Comparison of ENCODE assay signal across 16 cellular contexts in genomic region chr9:72274916-72275315, GRCh38.
DNase-seq lines count a peak whose midpoint lies in the region; ATAC-seq, FAIRE-seq and TF ChIP-seq lines count a peak whose summit lies in the region.
"Had no signal": no experiment of that assay in that cellular context is flagged by ENCODE, and none has a peak within 500 bp of the region (broad histone marks: within the 10 kb centered on the region; RNA-seq: fewer than 3 reads in every experiment).

No MANE protein-coding gene starts in this region.

- no peak overlapping the region for H2AK5ac ChIP-seq in neuronal stem cell (ENCODE audit: low read depth, low read length)

- H2BK15ac ChIP-seq in neuronal stem cell (ENCODE audit: low read length), result no peak overlapping the region

- CTCF ChIA-PET in RWPE1 (lab: Yijun Ruan, JAX), result interaction anchor here (0.5 to 3.0 kb wide), 5 partner anchors 232 to 748 kb away, joined by 3 to 25 read pairs (median 4); no protein-coding TSS in a partner anchor
- CTCF ChIA-PET in naive thymus-derived CD4-positive, alpha-beta T cell (lab: Charles Lee), result no interaction called here

- peak overlapping the region; percentile 71 for H3K9ac ChIP-seq in neuronal stem cell (ENCODE audit: low read depth, low read length, poor library complexity)
- H3K9ac ChIP-seq: BLaER1 treated with 17β-estradiol and CSF1 and Interleukin-3, amounts not matched to agents 10 nM and 100 nM had no signal

- H2BK12ac ChIP-seq in neuronal stem cell (ENCODE audit: low read length), result no peak overlapping the region

- WGBS in neuronal stem cell (ENCODE audit: extremely low coverage in 2 of 2, insufficient read length in 2 of 2, insufficient replicate concordance in 1 of 2), 2 donors, result 100% methylated on average over 1 of the region's 3 CpGs; no CpG with 5 or more reads in 1 of the 2 donors

- H3K27ac Mint-ChIP-seq in naive thymus-derived CD4-positive, alpha-beta T cell, result no peak overlapping the region
- H3K27ac Mint-ChIP-seq: CD4-positive, CD25-positive, alpha-beta regulatory T cell; GM23338 had no signal

- no peak overlapping the region for H3K14ac ChIP-seq in neuronal stem cell (ENCODE audit: low read length)

- no peaks in the 10 kb centered on the region for H3K36me3 Mint-ChIP-seq in naive thymus-derived CD4-positive, alpha-beta T cell
- H3K36me3 Mint-ChIP-seq: CD4-positive, CD25-positive, alpha-beta regulatory T cell had no signal

- DNase-seq in HPDE6-E6E7 (ENCODE audit: extremely low spot score) (peak; percentile 77), RWPE1 (ENCODE audit: low spot score) (peak; percentile 92), epithelial cell of prostate (ENCODE audit: low read depth, low spot score) (peak; percentile 69), neuronal stem cell (ENCODE audit: low spot score) (no peak), D721Med (ENCODE audit: insufficient read length, low spot score) (no peak)
- no peak for DNase-seq in activated CD4-positive, CD25-positive, alpha-beta regulatory T cell (lab: John Stamatoyannopoulos, UW)
- DNase-seq in naive thymus-derived CD4-positive, alpha-beta T cell, result no peak
- DNase-seq: ACHN; CD4-positive, CD25-positive, alpha-beta regulatory T cell; DMS79; H7 had no signal

- no peak overlapping the region for H2AFZ ChIP-seq in neuronal stem cell (ENCODE audit: low read length)

- no peak overlapping the region for H3K4me3 Mint-ChIP-seq in naive thymus-derived CD4-positive, alpha-beta T cell
- H3K4me3 Mint-ChIP-seq: CD4-positive, CD25-positive, alpha-beta regulatory T cell; GM23338 had no signal

- H3K27ac ChIP-seq in RWPE1 (peak overlapping the region; percentile 53), epithelial cell of prostate (peak overlapping the region; percentile 43), neuronal stem cell (replicated peaks; ENCODE audit: low read length) (no peak overlapping the region)
- no peak overlapping the region for H3K27ac ChIP-seq in naive thymus-derived CD4-positive, alpha-beta T cell (ENCODE audit: low read depth, low read length)
- H3K27ac ChIP-seq: BLaER1 treated with 17β-estradiol and CSF1 and Interleukin-3, amounts not matched to agents 10 nM and 100 nM had no signal

- H3K9me3 Mint-ChIP-seq in naive thymus-derived CD4-positive, alpha-beta T cell, result peaks cover 0 to 1% (median 0%) of the 10 kb centered on the region in 11 donors
- H3K9me3 Mint-ChIP-seq: CD4-positive, CD25-positive, alpha-beta regulatory T cell had no signal

- peaks cover 0 to 5% (median 0%) of the 10 kb centered on the region in 7 donors for H3K4me1 Mint-ChIP-seq in naive thymus-derived CD4-positive, alpha-beta T cell
- H3K4me1 Mint-ChIP-seq: CD4-positive, CD25-positive, alpha-beta regulatory T cell; GM23338 had no signal

- H2BK5ac ChIP-seq in neuronal stem cell (ENCODE audit: low read length), result no peak overlapping the region

- POLR2A ChIA-PET in RWPE1 (lab: Yijun Ruan, JAX; ENCODE audit: low non-redundant PET), result no interaction called here
- POLR2A ChIA-PET in naive thymus-derived CD4-positive, alpha-beta T cell (lab: Charles Lee), result no interaction called here

- H3K4me1 ChIP-seq in neuronal stem cell (ENCODE audit: control insufficient read depth in 2 of 2, insufficient read depth in 1 of 2, low read depth in 1 of 2, low read length in 2 of 2), result no peaks in the 10 kb centered on the region
- no peaks in the 10 kb centered on the region for H3K4me1 ChIP-seq in naive thymus-derived CD4-positive, alpha-beta T cell (ENCODE audit: control insufficient read depth in 2 of 2, insufficient read depth in 2 of 2, low read length in 2 of 2)
- H3K4me1 ChIP-seq: BLaER1 treated with 17β-estradiol and CSF1 and Interleukin-3, amounts not matched to agents 10 nM and 100 nM had no signal

- no peak overlapping the region for H3K4me2 ChIP-seq in neuronal stem cell (ENCODE audit: insufficient read depth, low read length, poor library complexity, severe bottlenecking)
- H3K4me2 ChIP-seq: BLaER1 treated with 17β-estradiol and CSF1 and Interleukin-3, amounts not matched to agents 10 nM and 100 nM; GM23338 had no signal

- TF ChIP-seq CTCF in RWPE1 (conservative IDR thresholded peaks at IDR 0.05; ENCODE audit: low read depth) (no peak), D721Med (IDR thresholded peaks at IDR 0.05; ENCODE audit: insufficient read depth, missing control alignments) (no peak)

- H3K18ac ChIP-seq in neuronal stem cell (ENCODE audit: low read length), result no peak overlapping the region

- peaks cover 0 to 16% (median 0%) of the 10 kb centered on the region in 5 donors for H3K27me3 Mint-ChIP-seq in naive thymus-derived CD4-positive, alpha-beta T cell

- H3K79me1 ChIP-seq in neuronal stem cell (ENCODE audit: low read depth, low read length), result no peaks in the 10 kb centered on the region

- H4K8ac ChIP-seq in neuronal stem cell (ENCODE audit: low read depth, low read length), result no peak overlapping the region

- H3K27me3 ChIP-seq in neuronal stem cell (ENCODE audit: control insufficient read depth in 3 of 3, insufficient read depth in 3 of 3, low read depth in 1 of 3, low read length in 3 of 3), result peaks cover 0 to 9% (median 0%) of the 10 kb centered on the region in 3 experiments
- no peaks in the 10 kb centered on the region for H3K27me3 ChIP-seq in naive thymus-derived CD4-positive, alpha-beta T cell (ENCODE audit: control insufficient read depth in 2 of 2, insufficient read depth in 2 of 2, low read length in 2 of 2)
- H3K27me3 ChIP-seq: BLaER1 treated with 17β-estradiol and CSF1 and Interleukin-3, amounts not matched to agents 10 nM and 100 nM had no signal

- intact Hi-C loops in naive thymus-derived CD4-positive, alpha-beta T cell (cut with micrococcal nuclease), result loop anchor here in 1 of 2 donors (10.0 kb wide), 1 partner anchor 670 kb away; no protein-coding TSS in a partner anchor

- no peak overlapping the region for H3K4me3 ChIP-seq in neuronal stem cell (ENCODE audit: low read length in 2 of 2)
- H3K4me3 ChIP-seq in naive thymus-derived CD4-positive, alpha-beta T cell (ENCODE audit: low read length), result no peak overlapping the region
- H3K4me3 ChIP-seq: BLaER1 treated with 17β-estradiol and CSF1 and Interleukin-3, amounts not matched to agents 10 nM and 100 nM; GM23338; K562 had no signal

- no peak for FAIRE-seq in D721Med (lab: Jason Lieb, UNC)
- FAIRE-seq: G401.6, GM12891, K562 had no signal

- no peak overlapping the region for H4K91ac ChIP-seq in neuronal stem cell (ENCODE audit: low read depth, low read length, poor library complexity)

- no peak for ATAC-seq in naive thymus-derived CD4-positive, alpha-beta T cell
- ATAC-seq: GM23338, K562 had no signal

- no peak overlapping the region for H2BK120ac ChIP-seq in neuronal stem cell (ENCODE audit: low read depth, low read length)

- H3K4ac ChIP-seq in neuronal stem cell (ENCODE audit: low read length), result no peak overlapping the region

- H3K36me3 ChIP-seq in neuronal stem cell (replicated peaks in 1 of 2; ENCODE audit: control insufficient read depth in 2 of 2, insufficient read depth in 2 of 2, low read length in 2 of 2), result no peaks in the 10 kb centered on the region
- H3K36me3 ChIP-seq in naive thymus-derived CD4-positive, alpha-beta T cell (ENCODE audit: control insufficient read depth in 2 of 3, insufficient read depth in 3 of 3, low read length in 3 of 3), result no peaks in the 10 kb centered on the region
- H3K36me3 ChIP-seq: BLaER1 treated with 17β-estradiol and CSF1 and Interleukin-3, amounts not matched to agents 10 nM and 100 nM had no signal

- H3K9me3 ChIP-seq in neuronal stem cell (replicated peaks in 1 of 2; ENCODE audit: control insufficient read depth in 2 of 2, insufficient read depth in 1 of 2, low read depth in 1 of 2, low read length in 2 of 2), result no peaks in the 10 kb centered on the region
- H3K9me3 ChIP-seq in naive thymus-derived CD4-positive, alpha-beta T cell (ENCODE audit: control insufficient read depth in 2 of 3, low read length in 3 of 3), result no peaks in the 10 kb centered on the region
- H3K9me3 ChIP-seq: BLaER1 treated with 17β-estradiol and CSF1 and Interleukin-3, amounts not matched to agents 10 nM and 100 nM had no signal

- H3K23ac ChIP-seq in neuronal stem cell (ENCODE audit: low read depth, low read length, poor library complexity), result no peak overlapping the region

Comparison
In these comparisons a context has a peak if more than half of its experiments do, and no peak if none do; other contexts are left out.
1. DNase-seq: peak in HPDE6-E6E7 (single experiment), RWPE1 (single experiment) and epithelial cell of prostate (single experiment); none in neuronal stem cell (single experiment), activated CD4-positive, CD25-positive, alpha-beta regulatory T cell (0 of 4), naive thymus-derived CD4-positive, alpha-beta T cell (0 of 9) and D721Med (single experiment).
2. H3K27ac ChIP-seq: peak in RWPE1 (single experiment) and epithelial cell of prostate (single experiment); none in neuronal stem cell (single experiment) and naive thymus-derived CD4-positive, alpha-beta T cell (single experiment).